ENCODE assay signal across 1 cellular context in the genomic region with DNA sequence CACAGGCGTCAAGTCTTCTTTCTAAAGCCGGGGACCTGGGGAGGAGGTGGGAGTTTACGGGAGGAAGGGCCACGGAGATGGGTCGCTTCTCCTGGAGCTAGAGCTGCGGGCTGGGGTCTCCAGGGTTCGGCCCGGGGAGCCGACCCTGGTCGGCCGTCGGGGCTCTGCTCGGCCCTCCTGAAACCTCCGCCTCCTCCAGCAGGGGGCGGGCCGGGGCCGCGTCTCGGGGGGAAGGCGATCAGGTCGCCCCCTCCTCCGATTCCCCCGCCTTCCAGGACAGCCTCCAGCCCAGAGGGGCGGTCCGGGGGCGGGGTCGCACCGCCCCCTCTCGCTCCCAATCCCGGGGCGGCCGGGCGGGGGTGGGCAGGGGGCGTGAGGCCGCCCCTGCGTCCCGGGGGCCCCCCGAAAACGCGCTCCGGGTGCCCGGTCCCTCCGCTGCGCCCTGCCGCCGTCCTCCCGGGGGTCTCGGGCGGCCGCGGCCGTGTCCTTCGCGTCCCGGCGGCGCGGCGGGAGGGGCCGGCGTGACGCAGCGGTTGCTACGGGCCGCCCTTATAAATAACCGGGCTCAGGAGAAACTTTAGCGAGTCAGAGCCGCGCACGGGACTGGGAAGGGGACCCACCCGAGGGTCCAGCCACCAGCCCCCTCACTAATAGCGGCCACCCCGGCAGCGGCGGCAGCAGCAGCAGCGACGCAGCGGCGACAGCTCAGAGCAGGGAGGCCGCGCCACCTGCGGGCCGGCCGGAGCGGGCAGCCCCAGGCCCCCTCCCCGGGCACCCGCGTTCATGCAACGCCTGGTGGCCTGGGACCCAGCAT.
TF ChIP-seq lines count a peak whose summit lies in the region.

A gene (plus strand): TSS at position 580 of the 814 bp plus-strand sequence. CDS start 204 bp downstream, at position 784.

TF ChIP-seq in K562, 482 proteins besides CTCF, POLR2A, EP300 and RAD21 (continued from another document and continues in another):
- TF ChIP-seq, protein P1, sequence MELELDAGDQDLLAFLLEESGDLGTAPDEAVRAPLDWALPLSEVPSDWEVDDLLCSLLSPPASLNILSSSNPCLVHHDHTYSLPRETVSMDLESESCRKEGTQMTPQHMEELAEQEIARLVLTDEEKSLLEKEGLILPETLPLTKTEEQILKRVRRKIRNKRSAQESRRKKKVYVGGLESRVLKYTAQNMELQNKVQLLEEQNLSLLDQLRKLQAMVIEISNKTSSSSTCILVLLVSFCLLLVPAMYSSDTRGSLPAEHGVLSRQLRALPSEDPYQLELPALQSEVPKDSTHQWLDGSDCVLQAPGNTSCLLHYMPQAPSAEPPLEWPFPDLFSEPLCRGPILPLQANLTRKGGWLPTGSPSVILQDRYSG (tag; conservative IDR thresholded peaks at IDR 0.05; ENCODE audit: low read depth), result no peak
- TF ChIP-seq ZNF184 (CRISPR knock-in tag; IDR thresholded peaks at IDR 0.05) (no peak), ESRRB (CRISPR knock-in tag; IDR thresholded peaks at IDR 0.05; ENCODE audit: borderline replicate concordance) (no peak), MBD2 (IDR thresholded peaks at IDR 0.05; ENCODE audit: borderline replicate concordance, low read depth) (peak; percentile 63; the same call in 1 of the 2 replicates), ZFP36 (IDR thresholded peaks at IDR 0.05; ENCODE audit: low read depth, low read length, partially characterized antibody) (peak; percentile 28), ZNF561 (CRISPR knock-in tag; conservative IDR thresholded peaks at IDR 0.05) (no peak), TEAD2 (tag; IDR thresholded peaks at IDR 0.05) (no peak), POLR3A (IDR thresholded peaks at IDR 0.05; ENCODE audit: borderline replicate concordance, extremely low read depth, insufficient read depth, insufficient read length) (no peak), XRCC3 (IDR thresholded peaks at IDR 0.05) (no peak), RBM34 (IDR thresholded peaks at IDR 0.05; ENCODE audit: borderline replicate concordance, insufficient read depth, low read length) (0 out of 2 replicates have a peak, but pooled peaks have one; percentile 57), NCOA4 (IDR thresholded peaks at IDR 0.05; ENCODE audit: partially characterized antibody) (no peak), NELFE (IDR thresholded peaks at IDR 0.05; ENCODE audit: insufficient read depth, insufficient read length) (peak; percentile 57), PHF8 (IDR thresholded peaks at IDR 0.05; ENCODE audit: borderline replicate concordance, low read length) (peak; percentile 59; the same call in 1 of the 2 replicates), SMAD3 (CRISPR knock-in tag; conservative IDR thresholded peaks at IDR 0.05) (no peak), FUS (optimal IDR thresholded peaks at IDR 0.05; ENCODE audit: low read depth, low read length) (peak; percentile 69), CEBPB (tag; IDR thresholded peaks at IDR 0.05) (no peak), ZNF324 (CRISPR knock-in tag; IDR thresholded peaks at IDR 0.05) (no peak), KAT2B (IDR thresholded peaks at IDR 0.05; ENCODE audit: low read depth, low read length) (no peak), DPF2 (IDR thresholded peaks at IDR 0.05) (no peak), ZNF263 (CRISPR knock-in tag; IDR thresholded peaks at IDR 0.05; ENCODE audit: borderline replicate concordance) (no peak), ZNF436 (CRISPR knock-in tag; IDR thresholded peaks at IDR 0.05) (no peak; the same call in 1 of the 2 replicates), ZNF408 (CRISPR knock-in tag; IDR thresholded peaks at IDR 0.05; ENCODE audit: low read depth) (no peak), NR3C1 (CRISPR knock-in tag; IDR thresholded peaks at IDR 0.05) (0 out of 2 replicates have a peak, but pooled peaks have one; percentile 33), SIN3B (IDR thresholded peaks at IDR 0.05; ENCODE audit: low read depth) (peak; percentile 38; the same call in 1 of the 2 replicates), ETV6 (IDR thresholded peaks at IDR 0.05; ENCODE audit: borderline replicate concordance in 1 of 2, low read depth in 2 of 2, low read length in 1 of 2) (no peak), ETV6 (CRISPR knock-in tag; IDR thresholded peaks at IDR 0.05; ENCODE audit: borderline replicate concordance) (peak; percentile 41; the same call in 1 of the 2 replicates), ZNF830 (CRISPR knock-in tag; IDR thresholded peaks at IDR 0.05) (no peak), ZNF444 (CRISPR knock-in tag; IDR thresholded peaks at IDR 0.05) (no peak), SMAD2 (IDR thresholded peaks at IDR 0.05; ENCODE audit: low read depth, low read length) (no peak), ZNF41 (CRISPR knock-in tag; conservative IDR thresholded peaks at IDR 0.05) (no peak), EP400 (IDR thresholded peaks at IDR 0.05) (peak; percentile 48; the same call in 1 of the 2 replicates), MCM7 (IDR thresholded peaks at IDR 0.05) (no peak), SAFB2 (IDR thresholded peaks at IDR 0.05; ENCODE audit: borderline replicate concordance, low read depth, low read length, severe bottlenecking) (no peak), HNRNPLL (IDR thresholded peaks at IDR 0.05; ENCODE audit: low read depth, low read length, poor library complexity, severe bottlenecking) (peak; percentile 72), BDP1 (IDR thresholded peaks at IDR 0.05; ENCODE audit: insufficient read depth, insufficient read length) (no peak), KDM1A (IDR thresholded peaks at IDR 0.05) (no peak), TGIF2 (CRISPR knock-in tag; IDR thresholded peaks at IDR 0.05) (no peak), HDGF (IDR thresholded peaks at IDR 0.05) (no peak), ARNT (IDR thresholded peaks at IDR 0.05) (no peak), ZNF79 (CRISPR knock-in tag; IDR thresholded peaks at IDR 0.05; ENCODE audit: low read depth) (no peak)
- TF ChIP-seq, protein P2, sequence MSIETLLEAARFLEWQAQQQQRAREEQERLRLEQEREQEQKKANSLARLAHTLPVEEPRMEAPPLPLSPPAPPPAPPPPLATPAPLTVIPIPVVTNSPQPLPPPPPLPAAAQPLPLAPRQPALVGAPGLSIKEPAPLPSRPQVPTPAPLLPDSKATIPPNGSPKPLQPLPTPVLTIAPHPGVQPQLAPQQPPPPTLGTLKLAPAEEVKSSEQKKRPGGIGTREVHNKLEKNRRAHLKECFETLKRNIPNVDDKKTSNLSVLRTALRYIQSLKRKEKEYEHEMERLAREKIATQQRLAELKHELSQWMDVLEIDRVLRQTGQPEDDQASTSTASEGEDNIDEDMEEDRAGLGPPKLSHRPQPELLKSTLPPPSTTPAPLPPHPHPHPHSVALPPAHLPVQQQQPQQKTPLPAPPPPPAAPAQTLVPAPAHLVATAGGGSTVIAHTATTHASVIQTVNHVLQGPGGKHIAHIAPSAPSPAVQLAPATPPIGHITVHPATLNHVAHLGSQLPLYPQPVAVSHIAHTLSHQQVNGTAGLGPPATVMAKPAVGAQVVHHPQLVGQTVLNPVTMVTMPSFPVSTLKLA (conservative IDR thresholded peaks at IDR 0.05), result peak; percentile 33 to 65; a peak in 2 of 4 replicates
- TF ChIP-seq, protein P3, sequence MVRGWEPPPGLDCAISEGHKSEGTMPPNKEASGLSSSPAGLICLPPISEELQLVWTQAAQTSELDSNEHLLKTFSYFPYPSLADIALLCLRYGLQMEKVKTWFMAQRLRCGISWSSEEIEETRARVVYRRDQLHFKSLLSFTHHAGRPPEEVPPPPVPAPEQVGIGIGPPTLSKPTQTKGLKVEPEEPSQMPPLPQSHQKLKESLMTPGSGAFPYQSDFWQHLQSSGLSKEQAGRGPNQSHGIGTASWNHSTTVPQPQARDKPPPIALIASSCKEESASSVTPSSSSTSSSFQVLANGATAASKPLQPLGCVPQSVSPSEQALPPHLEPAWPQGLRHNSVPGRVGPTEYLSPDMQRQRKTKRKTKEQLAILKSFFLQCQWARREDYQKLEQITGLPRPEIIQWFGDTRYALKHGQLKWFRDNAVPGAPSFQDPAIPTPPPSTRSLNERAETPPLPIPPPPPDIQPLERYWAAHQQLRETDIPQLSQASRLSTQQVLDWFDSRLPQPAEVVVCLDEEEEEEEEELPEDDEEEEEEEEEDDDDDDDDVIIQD (CRISPR knock-in tag; IDR thresholded peaks at IDR 0.05), result no peak
- TF ChIP-seq, protein P4, sequence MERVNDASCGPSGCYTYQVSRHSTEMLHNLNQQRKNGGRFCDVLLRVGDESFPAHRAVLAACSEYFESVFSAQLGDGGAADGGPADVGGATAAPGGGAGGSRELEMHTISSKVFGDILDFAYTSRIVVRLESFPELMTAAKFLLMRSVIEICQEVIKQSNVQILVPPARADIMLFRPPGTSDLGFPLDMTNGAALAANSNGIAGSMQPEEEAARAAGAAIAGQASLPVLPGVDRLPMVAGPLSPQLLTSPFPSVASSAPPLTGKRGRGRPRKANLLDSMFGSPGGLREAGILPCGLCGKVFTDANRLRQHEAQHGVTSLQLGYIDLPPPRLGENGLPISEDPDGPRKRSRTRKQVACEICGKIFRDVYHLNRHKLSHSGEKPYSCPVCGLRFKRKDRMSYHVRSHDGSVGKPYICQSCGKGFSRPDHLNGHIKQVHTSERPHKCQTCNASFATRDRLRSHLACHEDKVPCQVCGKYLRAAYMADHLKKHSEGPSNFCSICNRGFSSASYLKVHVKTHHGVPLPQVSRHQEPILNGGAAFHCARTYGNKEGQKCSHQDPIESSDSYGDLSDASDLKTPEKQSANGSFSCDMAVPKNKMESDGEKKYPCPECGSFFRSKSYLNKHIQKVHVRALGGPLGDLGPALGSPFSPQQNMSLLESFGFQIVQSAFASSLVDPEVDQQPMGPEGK (CRISPR knock-in tag; IDR thresholded peaks at IDR 0.05; ENCODE audit: borderline replicate concordance), result no peak
- TF ChIP-seq, protein P5, sequence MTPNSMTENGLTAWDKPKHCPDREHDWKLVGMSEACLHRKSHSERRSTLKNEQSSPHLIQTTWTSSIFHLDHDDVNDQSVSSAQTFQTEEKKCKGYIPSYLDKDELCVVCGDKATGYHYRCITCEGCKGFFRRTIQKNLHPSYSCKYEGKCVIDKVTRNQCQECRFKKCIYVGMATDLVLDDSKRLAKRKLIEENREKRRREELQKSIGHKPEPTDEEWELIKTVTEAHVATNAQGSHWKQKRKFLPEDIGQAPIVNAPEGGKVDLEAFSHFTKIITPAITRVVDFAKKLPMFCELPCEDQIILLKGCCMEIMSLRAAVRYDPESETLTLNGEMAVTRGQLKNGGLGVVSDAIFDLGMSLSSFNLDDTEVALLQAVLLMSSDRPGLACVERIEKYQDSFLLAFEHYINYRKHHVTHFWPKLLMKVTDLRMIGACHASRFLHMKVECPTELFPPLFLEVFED (CRISPR knock-in tag; conservative IDR thresholded peaks at IDR 0.05), result no peak
- TF ChIP-seq, protein P6, sequence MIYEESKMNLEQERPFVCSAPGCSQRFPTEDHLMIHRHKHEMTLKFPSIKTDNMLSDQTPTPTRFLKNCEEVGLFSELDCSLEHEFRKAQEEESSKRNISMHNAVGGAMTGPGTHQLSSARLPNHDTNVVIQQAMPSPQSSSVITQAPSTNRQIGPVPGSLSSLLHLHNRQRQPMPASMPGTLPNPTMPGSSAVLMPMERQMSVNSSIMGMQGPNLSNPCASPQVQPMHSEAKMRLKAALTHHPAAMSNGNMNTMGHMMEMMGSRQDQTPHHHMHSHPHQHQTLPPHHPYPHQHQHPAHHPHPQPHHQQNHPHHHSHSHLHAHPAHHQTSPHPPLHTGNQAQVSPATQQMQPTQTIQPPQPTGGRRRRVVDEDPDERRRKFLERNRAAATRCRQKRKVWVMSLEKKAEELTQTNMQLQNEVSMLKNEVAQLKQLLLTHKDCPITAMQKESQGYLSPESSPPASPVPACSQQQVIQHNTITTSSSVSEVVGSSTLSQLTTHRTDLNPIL (CRISPR knock-in tag; IDR thresholded peaks at IDR 0.05), result no peak
- TF ChIP-seq, protein P7, sequence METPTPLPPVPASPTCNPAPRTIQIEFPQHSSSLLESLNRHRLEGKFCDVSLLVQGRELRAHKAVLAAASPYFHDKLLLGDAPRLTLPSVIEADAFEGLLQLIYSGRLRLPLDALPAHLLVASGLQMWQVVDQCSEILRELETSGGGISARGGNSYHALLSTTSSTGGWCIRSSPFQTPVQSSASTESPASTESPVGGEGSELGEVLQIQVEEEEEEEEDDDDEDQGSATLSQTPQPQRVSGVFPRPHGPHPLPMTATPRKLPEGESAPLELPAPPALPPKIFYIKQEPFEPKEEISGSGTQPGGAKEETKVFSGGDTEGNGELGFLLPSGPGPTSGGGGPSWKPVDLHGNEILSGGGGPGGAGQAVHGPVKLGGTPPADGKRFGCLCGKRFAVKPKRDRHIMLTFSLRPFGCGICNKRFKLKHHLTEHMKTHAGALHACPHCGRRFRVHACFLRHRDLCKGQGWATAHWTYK (CRISPR knock-in tag; IDR thresholded peaks at IDR 0.05), result peak; percentile 90
- TF ChIP-seq, protein P8, sequence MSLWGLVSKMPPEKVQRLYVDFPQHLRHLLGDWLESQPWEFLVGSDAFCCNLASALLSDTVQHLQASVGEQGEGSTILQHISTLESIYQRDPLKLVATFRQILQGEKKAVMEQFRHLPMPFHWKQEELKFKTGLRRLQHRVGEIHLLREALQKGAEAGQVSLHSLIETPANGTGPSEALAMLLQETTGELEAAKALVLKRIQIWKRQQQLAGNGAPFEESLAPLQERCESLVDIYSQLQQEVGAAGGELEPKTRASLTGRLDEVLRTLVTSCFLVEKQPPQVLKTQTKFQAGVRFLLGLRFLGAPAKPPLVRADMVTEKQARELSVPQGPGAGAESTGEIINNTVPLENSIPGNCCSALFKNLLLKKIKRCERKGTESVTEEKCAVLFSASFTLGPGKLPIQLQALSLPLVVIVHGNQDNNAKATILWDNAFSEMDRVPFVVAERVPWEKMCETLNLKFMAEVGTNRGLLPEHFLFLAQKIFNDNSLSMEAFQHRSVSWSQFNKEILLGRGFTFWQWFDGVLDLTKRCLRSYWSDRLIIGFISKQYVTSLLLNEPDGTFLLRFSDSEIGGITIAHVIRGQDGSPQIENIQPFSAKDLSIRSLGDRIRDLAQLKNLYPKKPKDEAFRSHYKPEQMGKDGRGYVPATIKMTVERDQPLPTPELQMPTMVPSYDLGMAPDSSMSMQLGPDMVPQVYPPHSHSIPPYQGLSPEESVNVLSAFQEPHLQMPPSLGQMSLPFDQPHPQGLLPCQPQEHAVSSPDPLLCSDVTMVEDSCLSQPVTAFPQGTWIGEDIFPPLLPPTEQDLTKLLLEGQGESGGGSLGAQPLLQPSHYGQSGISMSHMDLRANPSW (CRISPR knock-in tag; IDR thresholded peaks at IDR 0.05), result no peak
- TF ChIP-seq, protein P9, sequence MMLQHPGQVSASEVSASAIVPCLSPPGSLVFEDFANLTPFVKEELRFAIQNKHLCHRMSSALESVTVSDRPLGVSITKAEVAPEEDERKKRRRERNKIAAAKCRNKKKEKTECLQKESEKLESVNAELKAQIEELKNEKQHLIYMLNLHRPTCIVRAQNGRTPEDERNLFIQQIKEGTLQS (IDR thresholded peaks at IDR 0.05), result no peak
- TF ChIP-seq, protein P9 (CRISPR knock-in tag; conservative IDR thresholded peaks at IDR 0.05), result 0 out of 2 replicates have a peak, but pooled peaks have one; percentile 33
- TF ChIP-seq, protein P10, sequence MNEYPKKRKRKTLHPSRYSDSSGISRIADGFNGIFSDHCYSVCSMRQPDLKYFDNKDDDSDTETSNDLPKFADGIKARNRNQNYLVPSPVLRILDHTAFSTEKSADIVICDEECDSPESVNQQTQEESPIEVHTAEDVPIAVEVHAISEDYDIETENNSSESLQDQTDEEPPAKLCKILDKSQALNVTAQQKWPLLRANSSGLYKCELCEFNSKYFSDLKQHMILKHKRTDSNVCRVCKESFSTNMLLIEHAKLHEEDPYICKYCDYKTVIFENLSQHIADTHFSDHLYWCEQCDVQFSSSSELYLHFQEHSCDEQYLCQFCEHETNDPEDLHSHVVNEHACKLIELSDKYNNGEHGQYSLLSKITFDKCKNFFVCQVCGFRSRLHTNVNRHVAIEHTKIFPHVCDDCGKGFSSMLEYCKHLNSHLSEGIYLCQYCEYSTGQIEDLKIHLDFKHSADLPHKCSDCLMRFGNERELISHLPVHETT (CRISPR knock-in tag; conservative IDR thresholded peaks at IDR 0.05 in 1 of 2, IDR thresholded peaks at IDR 0.05 in 1 of 2), result peak in 1 of 2 experiments; percentile 60; a peak in 1 of 4 replicates
